Comparison of ENCODE assay signal across 1 cellular context in genomic region chr16:3305109-3306068, GRCh38.
A peak's percentile ranks its signal among the peaks of the same experiment; 100 is the strongest.
TF ChIP-seq lines count a peak whose summit lies in the region.

Gene TIGD7, minus strand, starts transcription at chr16:3305430. Its CDS starts 4,816 bp downstream, at chr16:3300614.
Gene ZNF75A, plus strand, starts transcription at chr16:3305497. Its CDS starts 2,932 bp downstream, at chr16:3308429.

TF ChIP-seq in GM12878, 131 proteins besides CTCF, POLR2A, EP300 and RAD21 (continued from another document and continues in another):
- TF ChIP-seq ZBED1 (IDR thresholded peaks at IDR 0.05; ENCODE audit: borderline replicate concordance) (no peak), REST (IDR thresholded peaks at IDR 0.05; ENCODE audit: low read depth, low read length) (0 out of 2 replicates have a peak, but pooled peaks have one; percentile 11), ZNF592 (IDR thresholded peaks at IDR 0.05) (0 out of 2 replicates have a peak, but pooled peaks have one; percentile 19), CHD2 (IDR thresholded peaks at IDR 0.05; ENCODE audit: borderline replicate concordance, low read depth, low read length) (no peak), YY1 (IDR thresholded peaks at IDR 0.05; ENCODE audit: low read depth, low read length) (peak; percentile 95), POLR2AphosphoS5 (IDR thresholded peaks at IDR 0.05; ENCODE audit: low read length) (peak; percentile 95), CHD1 (IDR thresholded peaks at IDR 0.05; ENCODE audit: low read depth, low read length) (no peak), IKZF1 (conservative IDR thresholded peaks at IDR 0.05) (peak; percentile 89), CBFB (IDR thresholded peaks at IDR 0.05; ENCODE audit: low read depth) (no peak; the same call in 1 of the 2 replicates), ZZZ3 (IDR thresholded peaks at IDR 0.05; ENCODE audit: control insufficient read depth, insufficient read length, low read depth) (no peak), EGR1 (IDR thresholded peaks at IDR 0.05; ENCODE audit: borderline replicate concordance in 1 of 2, low read depth in 2 of 2, low read length in 2 of 2) (peak in 1 of 2 experiments; percentile 43; a peak in 1 of 3 replicates), CREM (IDR thresholded peaks at IDR 0.05; ENCODE audit: low read depth) (peak; percentile 86), SP1 (IDR thresholded peaks at IDR 0.05; ENCODE audit: low read depth, low read length) (peak; percentile 50), BCLAF1 (IDR thresholded peaks at IDR 0.05) (no peak), KLF5 (IDR thresholded peaks at IDR 0.05; ENCODE audit: partially characterized antibody) (peak; percentile 90), IKZF2 (IDR thresholded peaks at IDR 0.05) (peak in 1 of 2 experiments; percentile 20; a peak in 1 of 4 replicates), GABPA (IDR thresholded peaks at IDR 0.05; ENCODE audit: low read depth) (peak; percentile 88), ZNF207 (IDR thresholded peaks at IDR 0.05; ENCODE audit: borderline replicate concordance) (peak; percentile 36; the same call in 1 of the 2 replicates), PBX3 (IDR thresholded peaks at IDR 0.05; ENCODE audit: insufficient replicate concordance, low read depth, low read length) (no peak), ZNF622 (IDR thresholded peaks at IDR 0.05) (no peak), SMARCA5 (IDR thresholded peaks at IDR 0.05) (peak; percentile 24; the same call in 1 of the 2 replicates), KDM1A (IDR thresholded peaks at IDR 0.05; ENCODE audit: borderline replicate concordance) (no peak), BCL11A (IDR thresholded peaks at IDR 0.05; ENCODE audit: low read depth, low read length) (no peak), PRDM15 (CRISPR knock-in tag; IDR thresholded peaks at IDR 0.05) (no peak), EED (IDR thresholded peaks at IDR 0.05; ENCODE audit: low read depth) (0 out of 2 replicates have a peak, but pooled peaks have one; percentile 19), PAX8 (IDR thresholded peaks at IDR 0.05) (no peak), MEF2A (IDR thresholded peaks at IDR 0.05; ENCODE audit: insufficient read depth, low read depth, low read length) (no peak), ZNF384 (IDR thresholded peaks at IDR 0.05; ENCODE audit: borderline replicate concordance, low read depth, low read length) (no peak), BACH1 (IDR thresholded peaks at IDR 0.05; ENCODE audit: borderline replicate concordance) (peak; percentile 16), DPF2 (IDR thresholded peaks at IDR 0.05) (peak; percentile 72), SKIL (IDR thresholded peaks at IDR 0.05; ENCODE audit: low read depth, poor library complexity, severe bottlenecking) (no peak), MXI1 (IDR thresholded peaks at IDR 0.05; ENCODE audit: low read depth, low read length) (peak; percentile 20; the same call in 1 of the 2 replicates)
- TF ChIP-seq, protein P1, sequence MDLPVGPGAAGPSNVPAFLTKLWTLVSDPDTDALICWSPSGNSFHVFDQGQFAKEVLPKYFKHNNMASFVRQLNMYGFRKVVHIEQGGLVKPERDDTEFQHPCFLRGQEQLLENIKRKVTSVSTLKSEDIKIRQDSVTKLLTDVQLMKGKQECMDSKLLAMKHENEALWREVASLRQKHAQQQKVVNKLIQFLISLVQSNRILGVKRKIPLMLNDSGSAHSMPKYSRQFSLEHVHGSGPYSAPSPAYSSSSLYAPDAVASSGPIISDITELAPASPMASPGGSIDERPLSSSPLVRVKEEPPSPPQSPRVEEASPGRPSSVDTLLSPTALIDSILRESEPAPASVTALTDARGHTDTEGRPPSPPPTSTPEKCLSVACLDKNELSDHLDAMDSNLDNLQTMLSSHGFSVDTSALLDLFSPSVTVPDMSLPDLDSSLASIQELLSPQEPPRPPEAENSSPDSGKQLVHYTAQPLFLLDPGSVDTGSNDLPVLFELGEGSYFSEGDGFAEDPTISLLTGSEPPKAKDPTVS (IDR thresholded peaks at IDR 0.05; ENCODE audit: low read depth, low read length) = no peak
- TF ChIP-seq, protein P2, sequence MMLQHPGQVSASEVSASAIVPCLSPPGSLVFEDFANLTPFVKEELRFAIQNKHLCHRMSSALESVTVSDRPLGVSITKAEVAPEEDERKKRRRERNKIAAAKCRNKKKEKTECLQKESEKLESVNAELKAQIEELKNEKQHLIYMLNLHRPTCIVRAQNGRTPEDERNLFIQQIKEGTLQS (IDR thresholded peaks at IDR 0.05; ENCODE audit: borderline replicate concordance, extremely low read depth, low read depth, low read length) = no peak
- TF ChIP-seq, protein P3, sequence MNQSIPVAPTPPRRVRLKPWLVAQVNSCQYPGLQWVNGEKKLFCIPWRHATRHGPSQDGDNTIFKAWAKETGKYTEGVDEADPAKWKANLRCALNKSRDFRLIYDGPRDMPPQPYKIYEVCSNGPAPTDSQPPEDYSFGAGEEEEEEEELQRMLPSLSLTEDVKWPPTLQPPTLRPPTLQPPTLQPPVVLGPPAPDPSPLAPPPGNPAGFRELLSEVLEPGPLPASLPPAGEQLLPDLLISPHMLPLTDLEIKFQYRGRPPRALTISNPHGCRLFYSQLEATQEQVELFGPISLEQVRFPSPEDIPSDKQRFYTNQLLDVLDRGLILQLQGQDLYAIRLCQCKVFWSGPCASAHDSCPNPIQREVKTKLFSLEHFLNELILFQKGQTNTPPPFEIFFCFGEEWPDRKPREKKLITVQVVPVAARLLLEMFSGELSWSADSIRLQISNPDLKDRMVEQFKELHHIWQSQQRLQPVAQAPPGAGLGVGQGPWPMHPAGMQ (IDR thresholded peaks at IDR 0.05; ENCODE audit: borderline replicate concordance) = no peak
